ENCODE assay signal across 15 cellular contexts in the genomic region with DNA sequence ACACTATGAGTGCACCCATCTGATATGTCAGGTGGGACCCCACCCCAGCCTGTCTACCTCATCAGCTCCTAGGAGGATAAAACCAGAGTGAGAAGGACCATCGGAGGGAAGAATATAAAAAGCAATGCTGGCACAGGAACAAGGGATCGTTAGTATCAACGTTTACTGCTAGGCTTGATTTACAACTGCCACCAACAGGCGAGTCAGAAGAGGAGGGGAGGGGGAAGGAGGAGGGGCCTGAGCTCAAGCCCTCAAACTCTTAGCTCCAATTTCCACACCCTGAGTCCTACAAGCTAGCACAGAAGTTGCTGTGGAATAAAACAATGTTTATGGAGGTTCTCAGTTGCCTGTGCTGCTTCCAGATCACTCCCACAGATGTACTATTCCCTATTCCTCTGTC.
DNase-seq lines count a peak whose midpoint lies in the region; ATAC-seq lines count a peak whose summit lies in the region.
"Had no signal": no experiment of that assay in that cellular context is flagged by ENCODE, and none has a peak within 500 bp of the region (broad histone marks: within the 10 kb centered on the region; RNA-seq: fewer than 3 reads in every experiment).

No MANE protein-coding gene starts in this region.

- peak; percentile 5 for DNase-seq in NCI-H82 (lab: John Stamatoyannopoulos, UW)
- DNase-seq in NCI-H82 treated with DMSO at 0.1 percent for 48 hours (lab: John Stamatoyannopoulos, UW; ENCODE audit: unreplicated experiment): no peak
- DNase-seq in NCI-H510A treated with DMSO at 0.1 percent for 48 hours (lab: John Stamatoyannopoulos, UW): peak; percentile 49
- peak; percentile 35 for DNase-seq in fibroblast of peridontal ligament (ENCODE audit: extremely low read depth)
- peak; percentile 18 for DNase-seq in renal cortical epithelial cell (ENCODE audit: low read depth)
- DNase-seq in effector CD4-positive, alpha-beta T cell: no peak
- no peak for DNase-seq in putamen (ENCODE audit: low spot score)
- DNase-seq: activated CD4-positive, alpha-beta T cell treated with anti-CD3 and anti-CD28 coated beads, Interleukin-2, amount 50 U/mL, for 1 hour; activated naive CD4-positive, alpha-beta T cell treated with anti-CD3 and anti-CD28 coated beads, Interleukin-2, amount 10 ng/mL, durations not matched to agents 7 days and 5 days; activated T-cell treated with anti-CD3 and anti-CD28 coated beads for 4 hours; CD4-positive, alpha-beta memory T cell; effector CD8-positive, alpha-beta T cell; left ventricle myocardium inferior; stimulated activated CD4-positive, alpha-beta T cell treated with anti-CD3 and anti-CD28 coated beads, Interleukin-15, amount 100 ng/mL, for 24 hours had no signal

- ATAC-seq in GM18867 (IDR thresholded peaks at IDR 0.05; ENCODE audit: unreplicated experiment): no peak

Comparison
In these comparisons a context has a peak if more than half of its experiments do, and no peak if none do; other contexts are left out.
1. DNase-seq: peak in NCI-H82 (single experiment), NCI-H510A treated with DMSO at 0.1 percent for 48 hours (single experiment), fibroblast of peridontal ligament (single experiment) and renal cortical epithelial cell (single experiment); none in NCI-H82 treated with DMSO at 0.1 percent for 48 hours (single experiment), effector CD4-positive, alpha-beta T cell (single experiment) and putamen (single experiment).